ENCODE assay signal across 9 cellular contexts in genomic region chr11:118907749-118908106, GRCh38. TPM values are rescaled to one million over a fixed set of nuclear protein-coding genes. Genes with fewer than 3 reads are reported as not detected.
A peak's percentile ranks its signal among the peaks of the same experiment; 100 is the strongest.
DNase-seq lines count a peak whose midpoint lies in the region; ATAC-seq and TF ChIP-seq lines count a peak whose summit lies in the region.
"Had no signal": no experiment of that assay in that cellular context is flagged by ENCODE, and none has a peak within 500 bp of the region (broad histone marks: within the 10 kb centered on the region; RNA-seq: fewer than 3 reads in every experiment).

No MANE protein-coding gene starts in this region.

- no peaks in the 10 kb centered on the region for H3K9me3 Mint-ChIP-seq in activated T-cell treated with anti-CD3 and anti-CD28 coated beads, Interleukin-2, amount 50 U/mL, for 72 hours
- no peaks in the 10 kb centered on the region for H3K9me3 Mint-ChIP-seq in activated naive CD8-positive, alpha-beta T cell treated with anti-CD3 and anti-CD28 coated beads, Interleukin-2, amount 50 U/mL, for 24 hours

- 76 to 79% methylated on average over 5 of the region's 5 CpGs for WGBS in lung, 2 donors

- H3K27me3 ChIP-seq in lung (ENCODE audit: control insufficient read depth, insufficient read depth) (no peaks in the 10 kb centered on the region), tibial artery (no peaks in the 10 kb centered on the region)

- H3K27me3 Mint-ChIP-seq in activated T-cell treated with anti-CD3 and anti-CD28 coated beads, Interleukin-2, amount 50 U/mL, for 72 hours (ENCODE audit: low read depth), result no peaks in the 10 kb centered on the region
- H3K27me3 Mint-ChIP-seq in activated naive CD8-positive, alpha-beta T cell treated with anti-CD3 and anti-CD28 coated beads, Interleukin-2, amount 50 U/mL, for 24 hours, result no peaks in the 10 kb centered on the region

- H3K27ac ChIP-seq in lung (ENCODE audit: low read depth in 1 of 2, low read length in 1 of 2) (peak overlapping the region; percentile 10 to 66), tibial artery (peak overlapping the region; percentile 85 to 99)

- TF ChIP-seq CTCF in lung (IDR thresholded peaks at IDR 0.05; ENCODE audit: control extremely low read depth, extremely low read depth), result no peak
- no peak for TF ChIP-seq CTCF in tibial artery (IDR thresholded peaks at IDR 0.05)
- no peak for TF ChIP-seq CTCF in mucosa of descending colon (IDR thresholded peaks at IDR 0.05)

- no peak overlapping the region for H3K4me3 ChIP-seq in lung
- H3K4me3 ChIP-seq in tibial artery, result peak overlapping the region in 1 of 2 donors; percentile 1
- no peak overlapping the region for H3K4me3 ChIP-seq in mucosa of descending colon

- peaks cover 0 to 2% of the 10 kb centered on the region in 2 donors for H3K36me3 Mint-ChIP-seq in activated T-cell treated with anti-CD3 and anti-CD28 coated beads, Interleukin-2, amount 50 U/mL, for 72 hours (ENCODE audit: insufficient read depth in 2 of 2)
- peaks cover 9% of the 10 kb centered on the region for H3K36me3 Mint-ChIP-seq in activated naive CD8-positive, alpha-beta T cell treated with anti-CD3 and anti-CD28 coated beads, Interleukin-2, amount 50 U/mL, for 24 hours (ENCODE audit: low read depth)

- no peak for ATAC-seq in activated T-cell treated with anti-CD3 and anti-CD28 coated beads, Interleukin-2, amount 50 U/mL, for 72 hours (replicated peaks in 1 of 2)
- no peak for ATAC-seq in activated naive CD8-positive, alpha-beta T cell treated with anti-CD3 and anti-CD28 coated beads, Interleukin-2, amount 50 U/mL, for 24 hours
- ATAC-seq in lung (ENCODE audit: insufficient read depth, low FRiP score) (no peak), mucosa of descending colon (no peak)

- H3K9me3 ChIP-seq in lung (ENCODE audit: control insufficient read depth in 2 of 2, insufficient read depth in 1 of 2, low read length in 1 of 2) (no peaks in the 10 kb centered on the region), tibial artery (no peaks in the 10 kb centered on the region), mucosa of descending colon (no peaks in the 10 kb centered on the region)

- intact Hi-C loops in tibial artery (cut with DNase I; ENCODE audit: low total_unique reads) (loop anchor here (1.0 kb wide), 1 partner anchor 19 kb away; no protein-coding TSS in a partner anchor), mucosa of descending colon (cut with DNase I, micrococcal nuclease) (no loop called here)

- H3K4me3 Mint-ChIP-seq in activated T-cell treated with anti-CD3 and anti-CD28 coated beads, Interleukin-2, amount 50 U/mL, for 72 hours, result no peak overlapping the region
- H3K4me3 Mint-ChIP-seq in activated naive CD8-positive, alpha-beta T cell treated with anti-CD3 and anti-CD28 coated beads, Interleukin-2, amount 50 U/mL, for 24 hours, result no peak overlapping the region

- H3K27ac Mint-ChIP-seq in activated T-cell treated with anti-CD3 and anti-CD28 coated beads, Interleukin-2, amount 50 U/mL, for 72 hours, result peak overlapping the region; percentile 12
- peak overlapping the region; percentile 57 for H3K27ac Mint-ChIP-seq in activated naive CD8-positive, alpha-beta T cell treated with anti-CD3 and anti-CD28 coated beads, Interleukin-2, amount 50 U/mL, for 24 hours

- H3K4me1 Mint-ChIP-seq in activated T-cell treated with anti-CD3 and anti-CD28 coated beads, Interleukin-2, amount 50 U/mL, for 72 hours (ENCODE audit: low read depth), result peaks cover 46% of the 10 kb centered on the region
- H3K4me1 Mint-ChIP-seq in activated naive CD8-positive, alpha-beta T cell treated with anti-CD3 and anti-CD28 coated beads, Interleukin-2, amount 50 U/mL, for 24 hours, result peaks cover 45% of the 10 kb centered on the region

- DNase-seq in activated T-cell treated with anti-CD3 and anti-CD28 coated beads, Interleukin-2, amount 50 U/mL, for 72 hours, result no peak
- no peak for DNase-seq in activated T-cell treated with anti-CD3 and anti-CD28 coated beads for 4 hours
- DNase-seq in activated naive CD8-positive, alpha-beta T cell treated with anti-CD3 and anti-CD28 coated beads, Interleukin-2, amount 50 U/mL, for 24 hours, result no peak
- no peak for DNase-seq in lung (ENCODE audit: low spot score)
- no peak for DNase-seq in tibial artery
- DNase-seq in mucosa of descending colon, result no peak
- no peak for DNase-seq in hepatic stellate cell (ENCODE audit: low spot score)
- DNase-seq in putamen (ENCODE audit: low spot score), result no peak
- DNase-seq: HCEC 1CT had no signal

- H3K36me3 ChIP-seq in lung (ENCODE audit: control insufficient read depth in 2 of 2, insufficient read depth in 2 of 2, low read length in 2 of 2), result peaks cover 14 to 31% of the 10 kb centered on the region in 2 donors
- peaks cover 23 to 58% (median 43%) of the 10 kb centered on the region in 3 donors for H3K36me3 ChIP-seq in tibial artery
- peaks cover 2% of the 10 kb centered on the region for H3K36me3 ChIP-seq in mucosa of descending colon (ENCODE audit: low read depth)

- H3K4me1 ChIP-seq in lung (ENCODE audit: control insufficient read depth in 2 of 2, insufficient read depth in 2 of 2, low read length in 2 of 2), result peaks cover 6 to 25% of the 10 kb centered on the region in 2 donors
- peaks cover 6 to 80% (median 68%) of the 10 kb centered on the region in 4 donors for H3K4me1 ChIP-seq in tibial artery
- H3K4me1 ChIP-seq in mucosa of descending colon (ENCODE audit: low read depth), result peaks cover 44% of the 10 kb centered on the region

RNA-seq across cellular contexts. Expression of gene BCL9L, which starts 18.0 kb away (rescaled TPM):
- 10 to 100 TPM; 33.5 to 34.5 TPM for total RNA-seq in activated T-cell treated with anti-CD3 and anti-CD28 coated beads, Interleukin-2, amount 50 U/mL, for 72 hours
- 10 to 100 TPM; 39.6 to 91.0 TPM for total RNA-seq in lung
- 10 to 100 TPM; 23.3 to 30.4 TPM for polyA plus RNA-seq in lung
- total RNA-seq in mucosa of descending colon, result 10 to 100 TPM; 28.6 to 70.1 (median 41.7) TPM

RNA-seq across cellular contexts. Expression of gene CXCR5, which starts 24.0 kb away (rescaled TPM):
- 10 to 100 TPM; 16.9 to 20.3 TPM for total RNA-seq in activated T-cell treated with anti-CD3 and anti-CD28 coated beads, Interleukin-2, amount 50 U/mL, for 72 hours
- total RNA-seq in lung (under 1 TPM in 1 of 2 donors, not detected in 1; 0.48 TPM), mucosa of descending colon (under 1 TPM in 2 of 3 donors, not detected in 1; 0.12 to 0.23 TPM)
- under 1 TPM; 0.16 to 0.65 TPM for polyA plus RNA-seq in lung

RNA-seq across cellular contexts. Expression of gene UPK2, which starts 48.4 kb away (rescaled TPM):
- total RNA-seq in activated T-cell treated with anti-CD3 and anti-CD28 coated beads, Interleukin-2, amount 50 U/mL, for 72 hours, result 1 to 10 TPM in 1 of 2 donors, under 1 TPM in 1; 0.53 to 1.2 TPM
- total RNA-seq in lung, result not detected
- polyA plus RNA-seq in lung, result under 1 TPM in 1 of 2 donors, not detected in 1; 0.07 TPM
- not detected for total RNA-seq in mucosa of descending colon

Comparison
In these comparisons a context has a peak if more than half of its experiments do, and no peak if none do; other contexts are left out.
1. RNA of gene CXCR5, which starts 24.0 kb away (total RNA-seq): 16.9 to 20.3 TPM in activated T-cell treated with anti-CD3 and anti-CD28 coated beads, Interleukin-2, amount 50 U/mL, for 72 hours; 0.48 TPM in lung and 0.12 to 0.23 TPM in mucosa of descending colon; every median in the first group is over 10 times any median in the second.